Comparison of ENCODE assay signal across 8 cellular contexts in genomic region chr5:146751781-146752401, GRCh38.
DNase-seq lines count a peak whose midpoint lies in the region; ATAC-seq and TF ChIP-seq lines count a peak whose summit lies in the region.

No MANE protein-coding gene starts in this region.

- peaks cover 2% of the 10 kb centered on the region for H3K36me3 Mint-ChIP-seq in activated CD4-positive, alpha-beta memory T cell treated with anti-CD3 and anti-CD28 coated beads for 36 hours
- H3K36me3 Mint-ChIP-seq in neural progenitor cell: peaks cover 3% of the 10 kb centered on the region

- H3K4me1 Mint-ChIP-seq in activated CD4-positive, alpha-beta memory T cell treated with anti-CD3 and anti-CD28 coated beads for 36 hours (ENCODE audit: low read depth): peaks cover 39% of the 10 kb centered on the region
- H3K4me1 Mint-ChIP-seq in neural progenitor cell: peaks cover 19% of the 10 kb centered on the region

- H3K27me3 ChIP-seq in neural progenitor cell: no peaks in the 10 kb centered on the region

- no peaks in the 10 kb centered on the region for H3F3A ChIP-seq in neural progenitor cell (ENCODE audit: low read depth)

- no peak overlapping the region for H3K9ac ChIP-seq in neural progenitor cell

- H3K9me3 ChIP-seq in neural progenitor cell (ENCODE audit: low read depth): no peaks in the 10 kb centered on the region

- H3K79me2 ChIP-seq in neural progenitor cell (ENCODE audit: low read depth): no peaks in the 10 kb centered on the region

- no peaks in the 10 kb centered on the region for H4K20me1 ChIP-seq in neural progenitor cell (ENCODE audit: low read depth)

- H3K27ac ChIP-seq in neural progenitor cell: no peak overlapping the region

- CTCF ChIA-PET in activated CD4-positive, alpha-beta memory T cell treated with anti-CD3 and anti-CD28 coated beads for 36 hours (lab: Charles Lee): no interaction called here

- no peak overlapping the region for H2AFZ ChIP-seq in neural progenitor cell (replicated peaks)

- intact Hi-C loops in activated CD4-positive, alpha-beta memory T cell treated with anti-CD3 and anti-CD28 coated beads for 36 hours (cut with micrococcal nuclease): loop anchor here (5.0 kb wide), 2 partner anchors 45 to 125 kb away; partner anchors contain the start of gene PPP2R2B

- peak overlapping the region; percentile 74 for H3K27ac Mint-ChIP-seq in activated CD4-positive, alpha-beta memory T cell treated with anti-CD3 and anti-CD28 coated beads for 36 hours
- no peak overlapping the region for H3K27ac Mint-ChIP-seq in neural progenitor cell

- peak; percentile 99 for ATAC-seq in GM19025 (IDR thresholded peaks at IDR 0.05; ENCODE audit: low read depth, unreplicated experiment)
- peak; percentile 91 for ATAC-seq in HG03045 (IDR thresholded peaks at IDR 0.05; ENCODE audit: unreplicated experiment)

- H3K27me3 Mint-ChIP-seq in activated CD4-positive, alpha-beta memory T cell treated with anti-CD3 and anti-CD28 coated beads for 36 hours: no peaks in the 10 kb centered on the region
- peaks cover 4% of the 10 kb centered on the region for H3K27me3 Mint-ChIP-seq in neural progenitor cell (ENCODE audit: insufficient read depth, low read depth)

- H3K9me3 Mint-ChIP-seq in activated CD4-positive, alpha-beta memory T cell treated with anti-CD3 and anti-CD28 coated beads for 36 hours: peaks cover 9% of the 10 kb centered on the region
- peaks cover 5% of the 10 kb centered on the region for H3K9me3 Mint-ChIP-seq in neural progenitor cell

- TF ChIP-seq CTCF in neural progenitor cell (IDR thresholded peaks at IDR 0.05): no peak

- H3K4me2 ChIP-seq in neural progenitor cell: no peak overlapping the region

- no peaks in the 10 kb centered on the region for H3K36me3 ChIP-seq in neural progenitor cell

- DNase-seq in activated CD4-positive, alpha-beta memory T cell treated with anti-CD3 and anti-CD28 coated beads for 36 hours: peak; percentile 65
- peak; percentile 1 for DNase-seq in stimulated activated CD4-positive, alpha-beta T cell treated with anti-CD3 and anti-CD28 coated beads, Interleukin-12 subunit alpha, Interleukin-12 subunit beta, amount 100 ng/mL, for 4 hours
- DNase-seq in NCI-H146 treated with DMSO at 0.1 percent for 48 hours (lab: John Stamatoyannopoulos, UW; ENCODE audit: unreplicated experiment) (no peak), cortex of kidney (lab: John Stamatoyannopoulos, UW) (no peak), neural progenitor cell (ENCODE audit: low spot score) (no peak), GF-D8 (lab: John Stamatoyannopoulos, UW) (no peak)

- no peak overlapping the region for H3K4me3 Mint-ChIP-seq in activated CD4-positive, alpha-beta memory T cell treated with anti-CD3 and anti-CD28 coated beads for 36 hours
- no peak overlapping the region for H3K4me3 Mint-ChIP-seq in neural progenitor cell

- peaks cover 11% of the 10 kb centered on the region for H3K4me1 ChIP-seq in neural progenitor cell

- POLR2A ChIA-PET in activated CD4-positive, alpha-beta memory T cell treated with anti-CD3 and anti-CD28 coated beads for 36 hours (lab: Charles Lee): interaction anchor here (1.0 kb wide), 1 partner anchor 33 kb away, joined by 3 read pairs; no protein-coding TSS in a partner anchor

- no peak overlapping the region for H3K4me3 ChIP-seq in neural progenitor cell

Comparison
In these comparisons a context has a peak if more than half of its experiments do, and no peak if none do; other contexts are left out.
1. DNase-seq: peak in activated CD4-positive, alpha-beta memory T cell treated with anti-CD3 and anti-CD28 coated beads for 36 hours (single experiment) and stimulated activated CD4-positive, alpha-beta T cell treated with anti-CD3 and anti-CD28 coated beads, Interleukin-12 subunit alpha, Interleukin-12 subunit beta, amount 100 ng/mL, for 4 hours (single experiment); none in NCI-H146 treated with DMSO at 0.1 percent for 48 hours (single experiment), cortex of kidney (single experiment), neural progenitor cell (single experiment) and GF-D8 (single experiment).